ENCODE assay signal across 20 cellular contexts in the genomic region with DNA sequence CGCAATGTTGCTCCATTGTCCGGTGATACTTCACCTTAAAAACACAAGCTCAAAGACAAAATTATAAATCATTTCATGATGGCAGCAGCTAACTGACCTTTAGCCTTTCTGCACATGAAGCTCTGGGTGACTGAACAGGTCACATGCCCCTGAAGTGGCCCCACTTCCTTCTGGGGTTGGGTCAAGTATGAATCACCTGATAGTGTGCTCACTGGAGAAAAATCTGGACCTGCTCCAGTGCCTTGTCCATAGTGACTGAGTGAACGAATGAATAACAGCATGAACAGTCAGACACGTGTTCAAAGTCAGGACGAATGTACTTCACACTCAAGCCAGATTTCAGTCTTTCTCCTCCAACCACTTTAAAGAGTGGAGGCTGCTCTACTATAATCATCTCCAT.
DNase-seq lines count a peak whose midpoint lies in the region; FAIRE-seq and TF ChIP-seq lines count a peak whose summit lies in the region.
"Had no signal": no experiment of that assay in that cellular context is flagged by ENCODE, and none has a peak within 500 bp of the region (broad histone marks: within the 10 kb centered on the region; RNA-seq: fewer than 3 reads in every experiment).

No MANE protein-coding gene starts in this region.

- no peaks in the 10 kb centered on the region for H4K20me1 ChIP-seq in hepatocyte (ENCODE audit: insufficient read depth, poor library complexity, severe bottlenecking)

- H3K36me3 ChIP-seq in hepatocyte (replicated peaks; ENCODE audit: insufficient read depth, low read depth) = no peaks in the 10 kb centered on the region

- H3K4me2 ChIP-seq in hepatocyte = no peak overlapping the region

- no peaks in the 10 kb centered on the region for H3K9me3 ChIP-seq in hepatocyte (ENCODE audit: low read depth)

- DNase-seq in LoVo (ENCODE audit: low spot score) (peak; percentile 23), RKO (ENCODE audit: low spot score) (peak; percentile 63), hepatocyte (ENCODE audit: low spot score) (peak; percentile 60), urothelium cell line (ENCODE audit: low spot score) (peak; percentile 26), hypothalamus (lab: John Stamatoyannopoulos, UW) (no peak), DMS114 treated with DMSO at 0.1 percent for 48 hours (lab: John Stamatoyannopoulos, UW; ENCODE audit: unreplicated experiment) (no peak), COLO668 (lab: John Stamatoyannopoulos, UW; ENCODE audit: unreplicated experiment) (no peak)
- DNase-seq: ACHN; AML-193; COR-L47; EL; HCEC 1CT; KBM-7; MM.1S; NCI-H1105 treated with DMSO at 0.1 percent for 48 hours; NCI-H1694 treated with DMSO at 0.1 percent for 48 hours; NCI-H2107; NK-92 treated with Interleukin-12 subunit alpha and Interleukin-12 subunit beta, amount 100 ng/mL, for 24 hours; SW 1271 had no signal

- 85% methylated on average over 5 of the region's 5 CpGs for WGBS in hepatocyte (ENCODE audit: low lambda C conversion rate, missing lambda C conversion rate)

- no peak overlapping the region for H3K4me3 ChIP-seq in hepatocyte

- H3K4me1 ChIP-seq in hepatocyte (ENCODE audit: insufficient read depth) = no peaks in the 10 kb centered on the region

- H3K27ac ChIP-seq in hepatocyte = peak overlapping the region; percentile 15
- H3K27ac ChIP-seq: HL-60 had no signal

- no peaks in the 10 kb centered on the region for H3K79me2 ChIP-seq in hepatocyte

- no peaks in the 10 kb centered on the region for H3K9me2 ChIP-seq in hepatocyte (replicated peaks; ENCODE audit: insufficient read depth)

- TF ChIP-seq CTCF in hepatocyte (IDR thresholded peaks at IDR 0.05; ENCODE audit: poor library complexity) = no peak

- no peak overlapping the region for H2AFZ ChIP-seq in hepatocyte

- no peak for FAIRE-seq in urothelium cell line (lab: Jason Lieb, UNC)

- no peaks in the 10 kb centered on the region for H3K27me3 ChIP-seq in hepatocyte

Comparison
In these comparisons a context has a peak if more than half of its experiments do, and no peak if none do; other contexts are left out.
1. DNase-seq: peak in LoVo (single experiment), RKO (single experiment), hepatocyte (single experiment) and urothelium cell line (single experiment); none in hypothalamus (0 of 51), DMS114 treated with DMSO at 0.1 percent for 48 hours (single experiment) and COLO668 (single experiment).